Comparison of ENCODE assay signal across 1 cellular context in the genomic region with DNA sequence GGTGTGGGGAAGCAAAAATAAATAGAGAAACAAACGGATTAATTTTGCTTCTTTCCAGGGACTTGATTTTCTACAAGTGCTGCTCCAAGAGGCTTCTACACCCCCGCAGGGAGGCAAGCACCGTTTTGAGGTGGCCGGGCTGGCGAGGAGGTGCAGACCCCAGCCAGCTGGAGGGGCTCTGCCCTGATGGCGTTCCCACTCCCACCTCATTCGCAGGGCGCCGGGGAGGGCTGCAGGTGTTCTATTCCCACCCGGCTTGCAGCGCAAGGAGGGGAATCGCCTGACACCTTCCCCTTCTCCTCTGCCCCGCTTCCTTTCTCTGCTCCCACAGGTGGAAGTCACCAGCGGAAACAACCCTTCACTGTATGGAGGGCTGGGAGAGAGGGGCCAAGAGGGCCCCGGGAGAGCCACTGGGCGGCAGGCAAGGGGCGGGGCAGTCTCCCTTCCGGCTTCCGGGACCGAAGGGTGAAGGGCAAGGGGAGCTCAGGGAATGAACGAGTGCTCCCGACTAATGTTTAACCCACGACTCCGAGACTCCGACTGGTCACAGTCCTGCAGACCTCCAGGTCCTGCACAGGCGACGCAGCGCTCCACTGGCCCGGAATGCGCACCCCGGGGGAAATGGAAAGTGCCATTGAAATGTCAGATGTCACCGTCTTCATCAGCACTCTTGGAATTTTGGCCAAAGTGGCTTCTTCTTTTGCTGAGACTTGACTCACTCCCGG.
TF ChIP-seq lines count a peak whose summit lies in the region.

No MANE protein-coding gene starts in this region.

TF ChIP-seq in GM12878, 131 proteins besides CTCF, POLR2A, EP300 and RAD21 (continued from another document):
- no peak for TF ChIP-seq MYB (IDR thresholded peaks at IDR 0.05; ENCODE audit: borderline replicate concordance, low read depth, low read length)
- TF ChIP-seq, protein P1, sequence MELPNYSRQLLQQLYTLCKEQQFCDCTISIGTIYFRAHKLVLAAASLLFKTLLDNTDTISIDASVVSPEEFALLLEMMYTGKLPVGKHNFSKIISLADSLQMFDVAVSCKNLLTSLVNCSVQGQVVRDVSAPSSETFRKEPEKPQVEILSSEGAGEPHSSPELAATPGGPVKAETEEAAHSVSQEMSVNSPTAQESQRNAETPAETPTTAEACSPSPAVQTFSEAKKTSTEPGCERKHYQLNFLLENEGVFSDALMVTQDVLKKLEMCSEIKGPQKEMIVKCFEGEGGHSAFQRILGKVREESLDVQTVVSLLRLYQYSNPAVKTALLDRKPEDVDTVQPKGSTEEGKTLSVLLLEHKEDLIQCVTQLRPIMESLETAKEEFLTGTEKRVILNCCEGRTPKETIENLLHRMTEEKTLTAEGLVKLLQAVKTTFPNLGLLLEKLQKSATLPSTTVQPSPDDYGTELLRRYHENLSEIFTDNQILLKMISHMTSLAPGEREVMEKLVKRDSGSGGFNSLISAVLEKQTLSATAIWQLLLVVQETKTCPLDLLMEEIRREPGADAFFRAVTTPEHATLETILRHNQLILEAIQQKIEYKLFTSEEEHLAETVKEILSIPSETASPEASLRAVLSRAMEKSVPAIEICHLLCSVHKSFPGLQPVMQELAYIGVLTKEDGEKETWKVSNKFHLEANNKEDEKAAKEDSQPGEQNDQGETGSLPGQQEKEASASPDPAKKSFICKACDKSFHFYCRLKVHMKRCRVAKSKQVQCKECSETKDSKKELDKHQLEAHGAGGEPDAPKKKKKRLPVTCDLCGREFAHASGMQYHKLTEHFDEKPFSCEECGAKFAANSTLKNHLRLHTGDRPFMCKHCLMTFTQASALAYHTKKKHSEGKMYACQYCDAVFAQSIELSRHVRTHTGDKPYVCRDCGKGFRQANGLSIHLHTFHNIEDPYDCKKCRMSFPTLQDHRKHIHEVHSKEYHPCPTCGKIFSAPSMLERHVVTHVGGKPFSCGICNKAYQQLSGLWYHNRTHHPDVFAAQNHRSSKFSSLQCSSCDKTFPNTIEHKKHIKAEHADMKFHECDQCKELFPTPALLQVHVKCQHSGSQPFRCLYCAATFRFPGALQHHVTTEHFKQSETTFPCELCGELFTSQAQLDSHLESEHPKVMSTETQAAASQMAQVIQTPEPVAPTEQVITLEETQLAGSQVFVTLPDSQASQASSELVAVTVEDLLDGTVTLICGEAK (IDR thresholded peaks at IDR 0.05; ENCODE audit: borderline replicate concordance): peak; percentile 57; the same call in 1 of the 2 replicates
- peak; percentile 46 for TF ChIP-seq GATAD2B (conservative IDR thresholded peaks at IDR 0.05; ENCODE audit: low read depth)
- TF ChIP-seq IKZF2 (IDR thresholded peaks at IDR 0.05): peak; percentile 15 to 44; a peak in 1 of 4 replicates
- no peak for TF ChIP-seq STAT3 (IDR thresholded peaks at IDR 0.05; ENCODE audit: low read depth, low read length)
- TF ChIP-seq, protein P2, sequence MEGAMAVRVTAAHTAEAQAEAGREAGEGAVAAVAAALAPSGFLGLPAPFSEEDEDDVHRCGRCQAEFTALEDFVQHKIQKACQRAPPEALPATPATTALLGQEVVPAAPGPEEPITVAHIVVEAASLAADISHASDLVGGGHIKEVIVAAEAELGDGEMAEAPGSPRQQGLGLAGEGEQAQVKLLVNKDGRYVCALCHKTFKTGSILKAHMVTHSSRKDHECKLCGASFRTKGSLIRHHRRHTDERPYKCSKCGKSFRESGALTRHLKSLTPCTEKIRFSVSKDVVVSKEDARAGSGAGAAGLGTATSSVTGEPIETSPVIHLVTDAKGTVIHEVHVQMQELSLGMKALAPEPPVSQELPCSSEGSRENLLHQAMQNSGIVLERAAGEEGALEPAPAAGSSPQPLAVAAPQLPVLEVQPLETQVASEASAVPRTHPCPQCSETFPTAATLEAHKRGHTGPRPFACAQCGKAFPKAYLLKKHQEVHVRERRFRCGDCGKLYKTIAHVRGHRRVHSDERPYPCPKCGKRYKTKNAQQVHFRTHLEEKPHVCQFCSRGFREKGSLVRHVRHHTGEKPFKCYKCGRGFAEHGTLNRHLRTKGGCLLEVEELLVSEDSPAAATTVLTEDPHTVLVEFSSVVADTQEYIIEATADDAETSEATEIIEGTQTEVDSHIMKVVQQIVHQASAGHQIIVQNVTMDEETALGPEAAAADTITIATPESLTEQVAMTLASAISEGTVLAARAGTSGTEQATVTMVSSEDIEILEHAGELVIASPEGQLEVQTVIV (IDR thresholded peaks at IDR 0.05; ENCODE audit: borderline replicate concordance, partially characterized antibody): peak; percentile 30
- TF ChIP-seq NR2C1 (IDR thresholded peaks at IDR 0.05): peak; percentile 2; the same call in 1 of the 2 replicates
- peak; percentile 46 for TF ChIP-seq NR2F1 (conservative IDR thresholded peaks at IDR 0.05)
- TF ChIP-seq, protein P3, sequence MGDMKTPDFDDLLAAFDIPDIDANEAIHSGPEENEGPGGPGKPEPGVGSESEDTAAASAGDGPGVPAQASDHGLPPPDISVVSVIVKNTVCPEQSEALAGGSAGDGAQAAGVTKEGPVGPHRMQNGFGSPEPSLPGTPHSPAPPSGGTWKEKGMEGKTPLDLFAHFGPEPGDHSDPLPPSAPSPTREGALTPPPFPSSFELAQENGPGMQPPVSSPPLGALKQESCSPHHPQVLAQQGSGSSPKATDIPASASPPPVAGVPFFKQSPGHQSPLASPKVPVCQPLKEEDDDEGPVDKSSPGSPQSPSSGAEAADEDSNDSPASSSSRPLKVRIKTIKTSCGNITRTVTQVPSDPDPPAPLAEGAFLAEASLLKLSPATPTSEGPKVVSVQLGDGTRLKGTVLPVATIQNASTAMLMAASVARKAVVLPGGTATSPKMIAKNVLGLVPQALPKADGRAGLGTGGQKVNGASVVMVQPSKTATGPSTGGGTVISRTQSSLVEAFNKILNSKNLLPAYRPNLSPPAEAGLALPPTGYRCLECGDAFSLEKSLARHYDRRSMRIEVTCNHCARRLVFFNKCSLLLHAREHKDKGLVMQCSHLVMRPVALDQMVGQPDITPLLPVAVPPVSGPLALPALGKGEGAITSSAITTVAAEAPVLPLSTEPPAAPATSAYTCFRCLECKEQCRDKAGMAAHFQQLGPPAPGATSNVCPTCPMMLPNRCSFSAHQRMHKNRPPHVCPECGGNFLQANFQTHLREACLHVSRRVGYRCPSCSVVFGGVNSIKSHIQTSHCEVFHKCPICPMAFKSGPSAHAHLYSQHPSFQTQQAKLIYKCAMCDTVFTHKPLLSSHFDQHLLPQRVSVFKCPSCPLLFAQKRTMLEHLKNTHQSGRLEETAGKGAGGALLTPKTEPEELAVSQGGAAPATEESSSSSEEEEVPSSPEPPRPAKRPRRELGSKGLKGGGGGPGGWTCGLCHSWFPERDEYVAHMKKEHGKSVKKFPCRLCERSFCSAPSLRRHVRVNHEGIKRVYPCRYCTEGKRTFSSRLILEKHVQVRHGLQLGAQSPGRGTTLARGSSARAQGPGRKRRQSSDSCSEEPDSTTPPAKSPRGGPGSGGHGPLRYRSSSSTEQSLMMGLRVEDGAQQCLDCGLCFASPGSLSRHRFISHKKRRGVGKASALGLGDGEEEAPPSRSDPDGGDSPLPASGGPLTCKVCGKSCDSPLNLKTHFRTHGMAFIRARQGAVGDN (IDR thresholded peaks at IDR 0.05): peak; percentile 49; the same call in 1 of the 2 replicates
- 0 out of 2 replicates have a peak, but pooled peaks have one; percentile 12 for TF ChIP-seq DPF2 (IDR thresholded peaks at IDR 0.05)
- TF ChIP-seq CBFB (IDR thresholded peaks at IDR 0.05; ENCODE audit: low read depth): no peak
- TF ChIP-seq MTA2 (IDR thresholded peaks at IDR 0.05; ENCODE audit: low read depth): peak; percentile 27; the same call in 1 of the 2 replicates
- TF ChIP-seq IKZF1 (conservative IDR thresholded peaks at IDR 0.05): 0 out of 2 replicates have a peak, but pooled peaks have one; percentile 12
- TF ChIP-seq, protein P4, sequence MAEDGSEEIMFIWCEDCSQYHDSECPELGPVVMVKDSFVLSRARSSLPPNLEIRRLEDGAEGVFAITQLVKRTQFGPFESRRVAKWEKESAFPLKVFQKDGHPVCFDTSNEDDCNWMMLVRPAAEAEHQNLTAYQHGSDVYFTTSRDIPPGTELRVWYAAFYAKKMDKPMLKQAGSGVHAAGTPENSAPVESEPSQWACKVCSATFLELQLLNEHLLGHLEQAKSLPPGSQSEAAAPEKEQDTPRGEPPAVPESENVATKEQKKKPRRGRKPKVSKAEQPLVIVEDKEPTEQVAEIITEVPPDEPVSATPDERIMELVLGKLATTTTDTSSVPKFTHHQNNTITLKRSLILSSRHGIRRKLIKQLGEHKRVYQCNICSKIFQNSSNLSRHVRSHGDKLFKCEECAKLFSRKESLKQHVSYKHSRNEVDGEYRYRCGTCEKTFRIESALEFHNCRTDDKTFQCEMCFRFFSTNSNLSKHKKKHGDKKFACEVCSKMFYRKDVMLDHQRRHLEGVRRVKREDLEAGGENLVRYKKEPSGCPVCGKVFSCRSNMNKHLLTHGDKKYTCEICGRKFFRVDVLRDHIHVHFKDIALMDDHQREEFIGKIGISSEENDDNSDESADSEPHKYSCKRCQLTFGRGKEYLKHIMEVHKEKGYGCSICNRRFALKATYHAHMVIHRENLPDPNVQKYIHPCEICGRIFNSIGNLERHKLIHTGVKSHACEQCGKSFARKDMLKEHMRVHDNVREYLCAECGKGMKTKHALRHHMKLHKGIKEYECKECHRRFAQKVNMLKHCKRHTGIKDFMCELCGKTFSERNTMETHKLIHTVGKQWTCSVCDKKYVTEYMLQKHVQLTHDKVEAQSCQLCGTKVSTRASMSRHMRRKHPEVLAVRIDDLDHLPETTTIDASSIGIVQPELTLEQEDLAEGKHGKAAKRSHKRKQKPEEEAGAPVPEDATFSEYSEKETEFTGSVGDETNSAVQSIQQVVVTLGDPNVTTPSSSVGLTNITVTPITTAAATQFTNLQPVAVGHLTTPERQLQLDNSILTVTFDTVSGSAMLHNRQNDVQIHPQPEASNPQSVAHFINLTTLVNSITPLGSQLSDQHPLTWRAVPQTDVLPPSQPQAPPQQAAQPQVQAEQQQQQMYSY (CRISPR knock-in tag; IDR thresholded peaks at IDR 0.05): no peak
